Comparison of ENCODE assay signal across 9 cellular contexts in genomic region chr2:170966648-170967396, GRCh38. TPM values are rescaled to one million over a fixed set of nuclear protein-coding genes. Genes with fewer than 3 reads are reported as not detected.
A peak's percentile ranks its signal among the peaks of the same experiment; 100 is the strongest.
DNase-seq lines count a peak whose midpoint lies in the region; FAIRE-seq and TF ChIP-seq lines count a peak whose summit lies in the region.
"Had no signal": no experiment of that assay in that cellular context is flagged by ENCODE, and none has a peak within 500 bp of the region (broad histone marks: within the 10 kb centered on the region; RNA-seq: fewer than 3 reads in every experiment).

No MANE protein-coding gene starts in this region.

- no peak overlapping the region for H3K27ac Mint-ChIP-seq in osteocyte (ENCODE audit: unreplicated experiment)

- in situ Hi-C loops in GM13976 (cut with MboI; ENCODE audit: low sequenced_read_pairs, unreplicated experiment), result loop anchor here (25.0 kb wide), 2 partner anchors 595 to 720 kb away; partner anchors contain the start of gene DYNC1I2

- H3K36me3 Mint-ChIP-seq in osteocyte (ENCODE audit: unreplicated experiment), result peaks cover 43% of the 10 kb centered on the region

- H3K4me3 Mint-ChIP-seq in osteocyte (ENCODE audit: unreplicated experiment), result no peak overlapping the region

- FAIRE-seq in bronchial epithelial cell (lab: Jason Lieb, UNC), result no peak
- FAIRE-seq: A204.1 had no signal

- H3K9me3 Mint-ChIP-seq in osteocyte (ENCODE audit: unreplicated experiment), result no peaks in the 10 kb centered on the region

- H3K4me1 Mint-ChIP-seq in osteocyte (ENCODE audit: unreplicated experiment), result no peaks in the 10 kb centered on the region

- H3K27me3 ChIP-seq in MG63 (no peaks in the 10 kb centered on the region), bronchial epithelial cell (ENCODE audit: control insufficient read depth, insufficient read depth, low read length) (no peaks in the 10 kb centered on the region)

- TF ChIP-seq CTCF in bronchial epithelial cell (IDR thresholded peaks at IDR 0.05; ENCODE audit: insufficient read depth, low read length, severe bottlenecking) (peak; percentile 10), osteocyte (IDR thresholded peaks at IDR 0.05) (peak; percentile 26), GM13976 (IDR thresholded peaks at IDR 0.05; ENCODE audit: borderline replicate concordance, control extremely low read depth, extremely low read depth, insufficient read depth, missing control alignments) (no peak)

- H3K9me3 ChIP-seq in MG63, result no peaks in the 10 kb centered on the region

- H3K4me3 ChIP-seq in MG63 (no peak overlapping the region), bronchial epithelial cell (ENCODE audit: low read depth, low read length) (no peak overlapping the region)

- no peaks in the 10 kb centered on the region for H3K27me3 Mint-ChIP-seq in osteocyte (ENCODE audit: unreplicated experiment)

- DNase-seq in DMS 273 (lab: John Stamatoyannopoulos, UW; ENCODE audit: unreplicated experiment), result peak; percentile 47
- DNase-seq in DMS 273 treated with DMSO at 0.1 percent for 48 hours (lab: John Stamatoyannopoulos, UW), result no peak
- peak; percentile 29 for DNase-seq in MG63
- DNase-seq in bronchial epithelial cell (ENCODE audit: low read depth), result no peak
- no peak for DNase-seq in osteocyte (ENCODE audit: extremely low spot score, unreplicated experiment)
- DNase-seq in GM13976 (ENCODE audit: low spot score), result no peak
- no peak for DNase-seq in GM19238 (ENCODE audit: insufficient read length, low spot score)
- no peak for DNase-seq in stimulated activated CD4-positive, alpha-beta T cell treated with anti-CD3 and anti-CD28 coated beads, Interleukin-4, amount 100 ng/mL, for 24 hours

- H3K36me3 ChIP-seq in MG63, result peaks cover 57% of the 10 kb centered on the region
- peaks cover 14% of the 10 kb centered on the region for H3K36me3 ChIP-seq in bronchial epithelial cell (ENCODE audit: control insufficient read depth, insufficient read depth, low read length)

RNA-seq across cellular contexts. Expression of gene GORASP2, which starts 37.8 kb away (rescaled TPM):
- 51.6 and 113 TPM in 2 replicates for total RNA-seq in MG63 (2014; rRNA removed; shearing (Covaris generic); ENCODE audit: low replicate concordance)
- total RNA-seq in bronchial epithelial cell (30.1 and 34.2 TPM in 2 replicates), osteocyte (94.7 and 99.5 TPM in 2 replicates)

Comparison
In these comparisons a context has a peak if more than half of its experiments do, and no peak if none do; other contexts are left out.
1. DNase-seq: peak in DMS 273 (single experiment) and MG63 (single experiment); none in DMS 273 treated with DMSO at 0.1 percent for 48 hours (single experiment), bronchial epithelial cell (single experiment), osteocyte (single experiment), GM13976 (single experiment), GM19238 (single experiment) and stimulated activated CD4-positive, alpha-beta T cell treated with anti-CD3 and anti-CD28 coated beads, Interleukin-4, amount 100 ng/mL, for 24 hours (single experiment).